Comparison of ENCODE assay signal across 19 cellular contexts in the genomic region with DNA sequence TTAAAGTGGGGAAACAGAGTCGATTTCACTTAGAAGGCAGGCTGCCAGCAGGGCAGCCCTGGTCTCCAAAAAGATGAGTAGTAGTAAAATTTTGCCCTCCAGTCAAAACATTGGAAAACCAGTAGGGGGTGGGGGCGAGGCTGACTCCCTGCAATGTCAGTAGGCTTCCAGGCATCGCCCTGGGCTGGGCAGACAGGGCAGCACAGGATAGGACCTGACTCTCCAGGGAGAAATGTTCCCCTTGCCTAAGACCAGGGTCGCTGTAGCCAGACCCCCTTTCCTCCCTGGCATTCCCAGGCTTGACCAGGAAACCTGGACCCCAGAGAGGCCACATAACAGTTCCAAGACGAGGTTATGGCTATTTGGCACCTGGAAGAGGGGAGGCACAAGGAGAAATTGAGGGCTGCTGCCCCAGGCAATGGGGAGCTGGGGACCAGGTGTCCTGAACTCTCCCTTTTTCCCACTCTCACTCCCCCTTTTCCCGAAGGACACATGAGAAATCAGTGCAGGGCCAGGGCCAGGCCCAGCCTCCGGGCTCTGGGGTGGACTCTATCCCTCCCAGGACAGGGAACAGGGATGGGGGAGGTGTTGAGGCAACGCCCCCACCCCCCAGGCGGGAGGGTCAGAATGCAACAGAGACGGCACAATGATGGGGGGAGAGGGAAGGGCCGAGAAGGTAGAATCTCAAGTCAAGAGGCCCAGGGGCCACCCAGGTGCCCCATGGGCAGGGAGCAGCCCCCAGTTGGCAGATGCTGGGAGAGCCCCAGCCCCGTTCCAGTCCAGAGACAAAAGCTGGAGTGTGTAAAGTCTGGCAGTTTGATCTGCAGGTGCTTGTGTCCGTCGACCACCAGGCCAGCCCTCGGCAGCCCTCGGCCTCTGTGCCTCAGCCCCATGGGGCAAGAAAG. TPM values are rescaled to one million over a fixed set of nuclear protein-coding genes. Genes with fewer than 3 reads are reported as not detected.
DNase-seq lines count a peak whose midpoint lies in the region; ATAC-seq, FAIRE-seq and TF ChIP-seq lines count a peak whose summit lies in the region.
"Had no signal": no experiment of that assay in that cellular context is flagged by ENCODE, and none has a peak within 500 bp of the region (broad histone marks: within the 10 kb centered on the region; RNA-seq: fewer than 3 reads in every experiment).

No MANE protein-coding gene starts in this region.

- no peak for FAIRE-seq in A549 (lab: Jason Lieb, UNC)
- FAIRE-seq: endometrium, GM12892 had no signal

- no peak for TF ChIP-seq POLR2A in A549 (IDR thresholded peaks at IDR 0.05; ENCODE audit: low read length)

- POLR2A ChIA-PET in A549 (lab: Yijun Ruan, JAX) = interaction anchor here (0.6 to 1.2 kb wide), 2 partner anchors 17 to 296 kb away, joined by 3 read pairs; no protein-coding TSS in a partner anchor
- POLR2A ChIA-PET in RWPE1 (lab: Yijun Ruan, JAX; ENCODE audit: low non-redundant PET) = no interaction called here

- no peak for DNase-seq in A549 (ENCODE audit: low read depth in 1 of 2, low spot score in 1 of 2)
- peak; percentile 60 for DNase-seq in EL
- DNase-seq in RWPE1 (ENCODE audit: low spot score) = no peak
- DNase-seq in hepatic stellate cell (ENCODE audit: low spot score) = peak; percentile 60
- DNase-seq in SKM-1 treated with dmso at 0.1 percent for 144 hours (lab: John Stamatoyannopoulos, UW; ENCODE audit: unreplicated experiment) = no peak
- DNase-seq: activated CD4-positive, alpha-beta T cell treated with anti-CD3 and anti-CD28 coated beads for 48 hours; activated naive CD4-positive, alpha-beta T cell treated with anti-CD3 and anti-CD28 coated beads, Interleukin-2, amount 50 U/mL, for 16 hours; DND-41; SHP77 treated with DMSO at 0.1 percent for 48 hours; stimulated activated CD4-positive, alpha-beta T cell treated with anti-CD3 and anti-CD28 coated beads, Interleukin-4, amount 100 ng/mL, for 4 hours; T-helper 9 cell had no signal

- WGBS in A549 (ENCODE audit: missing lambda C conversion rate) = 47% methylated on average over 12 of the region's 16 CpGs

- CTCF ChIA-PET in A549 (lab: Yijun Ruan, JAX) (interaction anchor here (0.9 to 60.2 kb wide), 8 partner anchors 14 to 163 kb away, joined by 3 to 1356 read pairs (median 18); partner anchors contain the start of genes PDK2, PPP1R9B and SGCA), RWPE1 (lab: Yijun Ruan, JAX) (interaction anchor here (1.0 to 1.1 kb wide), 2 partner anchors 14 to 40 kb away, joined by 3 to 5 read pairs; no protein-coding TSS in a partner anchor)

- H3K9me3 ChIP-seq in A549 = no peaks in the 10 kb centered on the region
- H3K9me3 ChIP-seq: BLaER1 treated with 17β-estradiol and CSF1 and Interleukin-3, amounts not matched to agents 10 nM and 100 nM; neutrophil had no signal

- H3K4me1 ChIP-seq in A549 = peaks cover 50% of the 10 kb centered on the region

- TF ChIP-seq RAD21 in A549 (conservative IDR thresholded peaks at IDR 0.05 in 1 of 2, IDR thresholded peaks at IDR 0.05 in 1 of 2) = no peak

- ATAC-seq in A549 (peak; percentile 17 to 36; a peak in 4 of 6 replicates), GM18517 (IDR thresholded peaks at IDR 0.05; ENCODE audit: unreplicated experiment) (no peak), GM18867 (IDR thresholded peaks at IDR 0.05; ENCODE audit: unreplicated experiment) (no peak), GM18870 (IDR thresholded peaks at IDR 0.05; ENCODE audit: unreplicated experiment) (no peak)

- no peak for TF ChIP-seq EP300 in A549 (IDR thresholded peaks at IDR 0.05)

- TF ChIP-seq CTCF in A549 (IDR thresholded peaks at IDR 0.05) (no peak), RWPE1 (conservative IDR thresholded peaks at IDR 0.05; ENCODE audit: low read depth) (no peak)

- peak overlapping the region; percentile 54 for H3K4me2 ChIP-seq in A549
- H3K4me2 ChIP-seq: BLaER1 treated with 17β-estradiol and CSF1 and Interleukin-3, amounts not matched to agents 10 nM and 100 nM had no signal

- H3K27ac ChIP-seq in A549 (peak overlapping the region in 1 of 2 experiments; percentile 66; a peak in 3 of 6 replicates), RWPE1 (peak overlapping the region; percentile 76)
- H3K27ac ChIP-seq: BLaER1 treated with 17β-estradiol and CSF1 and Interleukin-3, amounts not matched to agents 10 nM and 100 nM; neutrophil had no signal

- H3K4me3 ChIP-seq in A549 = no peak overlapping the region
- H3K4me3 ChIP-seq: BLaER1 treated with 17β-estradiol and CSF1 and Interleukin-3, amounts not matched to agents 10 nM and 100 nM; cardiac muscle cell had no signal

TF ChIP-seq in A549, 52 proteins besides CTCF, POLR2A, EP300 and RAD21:
- TF ChIP-seq TP53 (CRISPR knock-in tag; IDR thresholded peaks at IDR 0.05) (no peak), RNF2 (IDR thresholded peaks at IDR 0.05; ENCODE audit: borderline replicate concordance, low read depth) (no peak), NR3C1 (IDR thresholded peaks at IDR 0.05) (no peak), ZNF302 (CRISPR knock-in tag; IDR thresholded peaks at IDR 0.05) (no peak), MAZ (IDR thresholded peaks at IDR 0.05; ENCODE audit: borderline replicate concordance, low read depth, low read length) (no peak), MYC (IDR thresholded peaks at IDR 0.05; ENCODE audit: borderline replicate concordance, low read length) (no peak), HOXB5 (CRISPR knock-in tag; IDR thresholded peaks at IDR 0.05) (no peak), RARB (CRISPR knock-in tag; IDR thresholded peaks at IDR 0.05) (no peak), EHMT2 (IDR thresholded peaks at IDR 0.05; ENCODE audit: low read depth) (no peak), CHD2 (IDR thresholded peaks at IDR 0.05; ENCODE audit: low read length, partially characterized antibody) (no peak), FOSB (CRISPR knock-in tag; IDR thresholded peaks at IDR 0.05) (no peak), JUNB (IDR thresholded peaks at IDR 0.05) (no peak)
- TF ChIP-seq, protein P1, sequence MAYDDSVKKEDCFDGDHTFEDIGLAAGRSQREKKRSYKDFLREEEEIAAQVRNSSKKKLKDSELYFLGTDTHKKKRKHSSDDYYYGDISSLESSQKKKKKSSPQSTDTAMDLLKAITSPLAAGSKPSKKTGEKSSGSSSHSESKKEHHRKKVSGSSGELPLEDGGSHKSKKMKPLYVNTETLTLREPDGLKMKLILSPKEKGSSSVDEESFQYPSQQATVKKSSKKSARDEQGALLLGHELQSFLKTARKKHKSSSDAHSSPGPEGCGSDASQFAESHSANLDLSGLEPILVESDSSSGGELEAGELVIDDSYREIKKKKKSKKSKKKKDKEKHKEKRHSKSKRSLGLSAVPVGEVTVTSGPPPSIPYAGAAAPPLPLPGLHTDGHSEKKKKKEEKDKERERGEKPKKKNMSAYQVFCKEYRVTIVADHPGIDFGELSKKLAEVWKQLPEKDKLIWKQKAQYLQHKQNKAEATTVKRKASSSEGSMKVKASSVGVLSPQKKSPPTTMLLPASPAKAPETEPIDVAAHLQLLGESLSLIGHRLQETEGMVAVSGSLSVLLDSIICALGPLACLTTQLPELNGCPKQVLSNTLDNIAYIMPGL (CRISPR knock-in tag; IDR thresholded peaks at IDR 0.05; ENCODE audit: borderline replicate concordance) = no peak

RNA-seq across cellular contexts. Expression of gene SAMD14, which starts 4.5 kb away (rescaled TPM):
- polyA plus RNA-seq in A549 (2011; rRNA removed) = 0.12 and 0.15 TPM in 2 replicates
- polyA plus RNA-seq in A549 (2012; cell fraction: cytosol; rRNA removed) = 0.22 and 0.31 TPM in 2 replicates
- polyA plus RNA-seq in A549 (2012; cell fraction: nucleus; rRNA removed) = 1.5 and 1.8 TPM in 2 replicates
- polyA plus RNA-seq in A549 (2017; fragmentation: RNase III; extraction: RNeasy Plus Mini Kit Qiagen cat#74134 plus additional on column Dnase treatment) = 0.42 to 0.75 TPM (median 0.74 TPM) in 3 replicates
- 0.58 and 0.83 TPM in 2 replicates for polyA minus RNA-seq in A549 (2011; rRNA and poly(A)+ RNA removed)

RNA-seq across cellular contexts. Expression of gene PPP1R9B, which starts 16.0 kb away (rescaled TPM):
- polyA plus RNA-seq in A549 (2011; rRNA removed) (16.8 and 22.0 TPM in 2 replicates), A549 (2017; fragmentation: RNase III; extraction: RNeasy Plus Mini Kit Qiagen cat#74134 plus additional on column Dnase treatment) (32.4 to 40.6 TPM (median 35.8 TPM) in 3 replicates)
- polyA plus RNA-seq in A549 (2012; cell fraction: cytosol; rRNA removed) = 18.9 and 19.4 TPM in 2 replicates
- 35.8 and 44.2 TPM in 2 replicates for polyA plus RNA-seq in A549 (2012; cell fraction: nucleus; rRNA removed)
- 25.9 and 27.1 TPM in 2 replicates for polyA minus RNA-seq in A549 (2011; rRNA and poly(A)+ RNA removed)

RNA-seq across cellular contexts. Expression of gene SGCA, which starts 31.3 kb away (rescaled TPM):
- 0.44 and 0.90 TPM in 2 replicates for polyA plus RNA-seq in A549 (2011; rRNA removed)
- 1.8 and 3.2 TPM in 2 replicates for polyA plus RNA-seq in A549 (2012; cell fraction: cytosol; rRNA removed)
- polyA plus RNA-seq in A549 (2012; cell fraction: nucleus; rRNA removed) = 1.2 and 1.9 TPM in 2 replicates
- 1.5 to 3.4 TPM (median 1.9 TPM) in 3 replicates for polyA plus RNA-seq in A549 (2017; fragmentation: RNase III; extraction: RNeasy Plus Mini Kit Qiagen cat#74134 plus additional on column Dnase treatment)
- not detected in 2 replicates for polyA minus RNA-seq in A549 (2011; rRNA and poly(A)+ RNA removed)

RNA-seq across cellular contexts. Expression of gene PDK2, which starts 39.3 kb away (rescaled TPM):
- 28.5 and 34.4 TPM in 2 replicates for polyA plus RNA-seq in A549 (2011; rRNA removed)
- polyA plus RNA-seq in A549 (2012; cell fraction: cytosol; rRNA removed) = 59.2 and 79.0 TPM in 2 replicates
- 67.5 and 95.4 TPM in 2 replicates for polyA plus RNA-seq in A549 (2012; cell fraction: nucleus; rRNA removed)
- 14.1 to 19.8 TPM (median 15.2 TPM) in 3 replicates for polyA plus RNA-seq in A549 (2017; fragmentation: RNase III; extraction: RNeasy Plus Mini Kit Qiagen cat#74134 plus additional on column Dnase treatment)
- 65.2 and 71.3 TPM in 2 replicates for polyA minus RNA-seq in A549 (2011; rRNA and poly(A)+ RNA removed)

Comparison
In these comparisons a context has a peak if more than half of its experiments do, and no peak if none do; other contexts are left out.
1. ATAC-seq: peak in A549 (2 of 2); none in GM18517 (single experiment), GM18867 (single experiment) and GM18870 (single experiment).
2. DNase-seq: peak in EL (single experiment) and hepatic stellate cell (single experiment); none in A549 (0 of 2), RWPE1 (single experiment) and SKM-1 treated with dmso at 0.1 percent for 144 hours (single experiment).